In the genomic region with DNA sequence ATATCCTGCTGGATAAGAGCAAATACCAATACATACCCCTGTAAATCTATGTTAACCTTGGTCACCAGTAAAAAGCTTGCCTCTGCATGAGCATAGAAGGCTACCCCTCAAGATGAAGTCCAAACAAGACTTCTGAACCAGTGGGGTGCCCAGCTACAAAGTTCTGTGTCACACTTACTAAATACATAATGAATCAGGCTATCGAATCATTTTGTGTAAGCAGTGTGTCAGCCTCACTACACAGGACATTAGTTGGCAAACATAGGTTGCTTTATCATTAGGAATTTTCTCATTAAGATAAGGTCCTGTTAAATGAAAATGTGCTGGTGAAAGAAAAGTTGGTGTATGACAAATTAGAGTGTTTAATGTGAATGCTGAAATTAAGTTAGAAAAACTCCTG, we compare ENCODE assay signal across 13 cellular contexts.
A peak's percentile ranks its signal among the peaks of the same experiment; 100 is the strongest.
DNase-seq lines count a peak whose midpoint lies in the region; ATAC-seq and TF ChIP-seq lines count a peak whose summit lies in the region.
"Had no signal": no experiment of that assay in that cellular context is flagged by ENCODE, and none has a peak within 500 bp of the region (broad histone marks: within the 10 kb centered on the region; RNA-seq: fewer than 3 reads in every experiment).

No MANE protein-coding gene starts in this region.

- CTCF ChIA-PET in PC-3 (lab: Charles Lee) = interaction anchor here (0.6 kb wide), 1 partner anchor 18 kb away, joined by 3 read pairs; no protein-coding TSS in a partner anchor

- POLR2A ChIA-PET in PC-3 (lab: Charles Lee; ENCODE audit: unreplicated experiment) = no interaction called here

- H3K4me3 ChIP-seq in PC-3 (ENCODE audit: low read length) (peak overlapping the region; percentile 12; the same call in 1 of the 2 replicates), epithelial cell of esophagus (ENCODE audit: low read length) (no peak overlapping the region), osteoblast (ENCODE audit: insufficient read depth, low read length) (no peak overlapping the region), esophagus muscularis mucosa (no peak overlapping the region)
- H3K4me3 ChIP-seq: GM23338 had no signal

- H3K36me3 ChIP-seq in PC-3 (ENCODE audit: low read depth, low read length) (peaks cover 7% of the 10 kb centered on the region; the same call in 1 of the 2 replicates), osteoblast (ENCODE audit: insufficient read depth, low read length) (no peaks in the 10 kb centered on the region), esophagus muscularis mucosa (no peaks in the 10 kb centered on the region)

- intact Hi-C loops in PC-3 (cut with micrococcal nuclease) (loop anchor here (2.0 to 5.0 kb wide), 5 partner anchors 89 to 407 kb away; no protein-coding TSS in a partner anchor), esophagus muscularis mucosa (cut with DNase I) (no loop called here)

- H2AFZ ChIP-seq in PC-3 (ENCODE audit: low read length) = no peak overlapping the region
- peak overlapping the region; percentile 15 for H2AFZ ChIP-seq in osteoblast (ENCODE audit: low read length)
- H2AFZ ChIP-seq: GM23338 had no signal

- no peaks in the 10 kb centered on the region for H3F3A ChIP-seq in PC-3 (ENCODE audit: low read length, unreplicated experiment)

- TF ChIP-seq EP300 in esophagus muscularis mucosa (IDR thresholded peaks at IDR 0.05) = no peak

- H3K27me3 ChIP-seq in PC-3 (ENCODE audit: low read length) (no peaks in the 10 kb centered on the region), osteoblast (ENCODE audit: insufficient read depth, low read length) (no peaks in the 10 kb centered on the region), esophagus muscularis mucosa (no peaks in the 10 kb centered on the region)

- H3K9me3 ChIP-seq in PC-3 (ENCODE audit: low read length) (no peaks in the 10 kb centered on the region), osteoblast (ENCODE audit: low read depth, low read length) (no peaks in the 10 kb centered on the region), esophagus muscularis mucosa (peaks cover 3 to 15% (median 11%) of the 10 kb centered on the region in 4 donors)

- no peak for TF ChIP-seq POLR2A in esophagus muscularis mucosa (IDR thresholded peaks at IDR 0.05; ENCODE audit: low read depth)

- H3K9me2 ChIP-seq in PC-3 (replicated peaks; ENCODE audit: low read length) = no peaks in the 10 kb centered on the region

- ATAC-seq in PC-3 = peak; percentile 82
- no peak for ATAC-seq in HG03521 (IDR thresholded peaks at IDR 0.05; ENCODE audit: unreplicated experiment)
- ATAC-seq: GM23338 had no signal

- TF ChIP-seq CTCF in PC-3 (conservative IDR thresholded peaks at IDR 0.05; ENCODE audit: low read depth, low read length) = no peak
- no peak for TF ChIP-seq CTCF in epithelial cell of esophagus (IDR thresholded peaks at IDR 0.05; ENCODE audit: insufficient read depth, low read depth, low read length, missing control alignments)
- TF ChIP-seq CTCF in osteoblast (IDR thresholded peaks at IDR 0.05; ENCODE audit: extremely low read depth, low read depth, low read length) = no peak
- TF ChIP-seq CTCF in esophagus muscularis mucosa (IDR thresholded peaks at IDR 0.05) = no peak

- H3K4me2 ChIP-seq in PC-3 (ENCODE audit: low read length) (peak overlapping the region; percentile 28), osteoblast (ENCODE audit: insufficient read depth, low read length) (no peak overlapping the region)
- H3K4me2 ChIP-seq: GM23338 had no signal

- 87% methylated on average over 1 of the region's 1 CpG for WGBS in esophagus muscularis mucosa

- DNase-seq in ELR (ENCODE audit: low read depth) (peak; percentile 61), PC-3 (peak; percentile 78), epithelial cell of esophagus (ENCODE audit: low read depth) (peak; percentile 46), osteoblast (ENCODE audit: insufficient read length, low spot score, missing footprints) (no peak), esophagus muscularis mucosa (ENCODE audit: extremely low spot score) (no peak)
- no peak for DNase-seq in stimulated activated CD4-positive, alpha-beta T cell treated with anti-CD3 and anti-CD28 coated beads, Interleukin-4, amount 100 ng/mL, for 4 hours
- DNase-seq: C1 segment of cervical spinal cord; Calu3; CD4-positive, alpha-beta T cell; DMS79; H7 had no signal

- peaks cover 27% of the 10 kb centered on the region for H3K4me1 ChIP-seq in PC-3 (ENCODE audit: insufficient read depth, low read length)
- peaks cover 19% of the 10 kb centered on the region for H3K4me1 ChIP-seq in osteoblast (ENCODE audit: insufficient read depth, low read length)
- H3K4me1 ChIP-seq in esophagus muscularis mucosa = no peaks in the 10 kb centered on the region

- TSS peak; percentile 17 for BruUV-seq in PC-3 (replicated peaks; lab: Mats Ljungman, UMichigan)

- no peaks in the 10 kb centered on the region for H4K20me1 ChIP-seq in PC-3 (ENCODE audit: low read length)
- H4K20me1 ChIP-seq in osteoblast (ENCODE audit: insufficient read depth, low read length) = no peaks in the 10 kb centered on the region

- H3K79me2 ChIP-seq in PC-3 (ENCODE audit: low read length) (no peaks in the 10 kb centered on the region), osteoblast (ENCODE audit: insufficient read depth, low read length) (no peaks in the 10 kb centered on the region)

- H3K9ac ChIP-seq in PC-3 (ENCODE audit: low read length) = no peak overlapping the region

- H3K27ac ChIP-seq in PC-3 (ENCODE audit: low read length) (peak overlapping the region; percentile 33), osteoblast (ENCODE audit: low read depth, low read length) (no peak overlapping the region), esophagus muscularis mucosa (replicated peaks in 1 of 4) (no peak overlapping the region)

Comparison
In these comparisons a context has a peak if more than half of its experiments do, and no peak if none do; other contexts are left out.
1. DNase-seq: peak in ELR (single experiment), PC-3 (single experiment) and epithelial cell of esophagus (single experiment); none in osteoblast (single experiment), esophagus muscularis mucosa (single experiment) and stimulated activated CD4-positive, alpha-beta T cell treated with anti-CD3 and anti-CD28 coated beads, Interleukin-4, amount 100 ng/mL, for 4 hours (0 of 2).